8 cellular contexts compared by ENCODE assay signal in genomic region chr9:128947423-128948310, GRCh38. TPM values are rescaled to one million over a fixed set of nuclear protein-coding genes. Genes with fewer than 3 reads are reported as not detected.
DNase-seq lines count a peak whose midpoint lies in the region; TF ChIP-seq lines count a peak whose summit lies in the region.

Gene DOLK (minus strand): TSS chr9:128947603. CDS start chr9:128947303, 300 bp downstream.
Gene NUP188 (plus strand): TSS chr9:128947699. CDS start chr9:128947720, 21 bp downstream.

- no peak for TF ChIP-seq EP300 in stomach (IDR thresholded peaks at IDR 0.05)

- intact Hi-C loops in stomach (cut with DNase I; ENCODE audit: low total_unique reads): no loop called here

- 0 to 1% (median 1%) methylated on average over 77 to 95 of the region's 95 CpGs for WGBS in stomach, 5 donors

- H3K9ac ChIP-seq in ES-I3 (ENCODE audit: low read depth, low read length): peak within 1 kb of the TSS; percentile 97

- TF ChIP-seq CTCF in fibroblast of villous mesenchyme (IDR thresholded peaks at IDR 0.05; ENCODE audit: insufficient read depth, low read depth, low read length): no peak
- no peak for TF ChIP-seq CTCF in neural crest cell (conservative IDR thresholded peaks at IDR 0.05)
- no peak for TF ChIP-seq CTCF in stomach (IDR thresholded peaks at IDR 0.05)

- H3K9me3 Mint-ChIP-seq in neural crest cell: no peaks in the 10 kb centered on the region

- H3K27ac ChIP-seq in stomach: peak within 1 kb of the TSS; percentile 87 to 96 (median 93)

- peaks cover 7% of the 10 kb centered on the region for H3K36me3 Mint-ChIP-seq in neural crest cell (ENCODE audit: low read depth)

- DNase-seq in H7: peak; percentile 100
- peak; percentile 90 for DNase-seq in M059J (ENCODE audit: low read depth)
- DNase-seq in SIG-M5 (lab: John Stamatoyannopoulos, UW): peak; percentile 53
- peak; percentile 97 for DNase-seq in activated gamma-delta T cell (lab: John Stamatoyannopoulos, UW)
- peak; percentile 91 for DNase-seq in fibroblast of villous mesenchyme (ENCODE audit: low read depth)
- peak; percentile 99 for DNase-seq in neural crest cell (ENCODE audit: low read depth, low spot score)
- peak; percentile 97 for DNase-seq in stomach

- peak within 1 kb of the TSS; percentile 97 for H3K4me3 Mint-ChIP-seq in neural crest cell

- peaks cover 23% of the 10 kb centered on the region for H3K4me1 Mint-ChIP-seq in neural crest cell

- H3K9me3 ChIP-seq in ES-I3 (ENCODE audit: control insufficient read depth, insufficient read depth, low read length) (no peaks in the 10 kb centered on the region), stomach (no peaks in the 10 kb centered on the region)

- no peaks in the 10 kb centered on the region for H3K36me3 ChIP-seq in ES-I3 (ENCODE audit: insufficient read depth, low read length)
- peaks cover 7% of the 10 kb centered on the region; the same call in 1 of the 2 replicates for H3K36me3 ChIP-seq in H7 (replicated peaks; ENCODE audit: control insufficient read depth, insufficient read depth, low read length)
- peaks cover 5 to 63% (median 45%) of the 10 kb centered on the region in 4 donors for H3K36me3 ChIP-seq in stomach

- H3K27ac Mint-ChIP-seq in neural crest cell (ENCODE audit: unreplicated experiment): peak within 1 kb of the TSS; percentile 98

- H3K4me3 ChIP-seq in H7 (ENCODE audit: insufficient read depth, low read depth, low read length): peak within 1 kb of the TSS; percentile 100
- peak within 1 kb of the TSS; percentile 97 for H3K4me3 ChIP-seq in fibroblast of villous mesenchyme (ENCODE audit: low read depth, low read length)
- peak within 1 kb of the TSS; percentile 66 to 97 (median 84) for H3K4me3 ChIP-seq in stomach

- no peaks in the 10 kb centered on the region for H3K27me3 ChIP-seq in H7 (ENCODE audit: control insufficient read depth, insufficient read depth, low read length)
- no peaks in the 10 kb centered on the region for H3K27me3 ChIP-seq in stomach

- H3K4me1 ChIP-seq in ES-I3 (ENCODE audit: insufficient read depth, low read length) (no peaks in the 10 kb centered on the region; the same call in 1 of the 2 replicates), stomach (peaks cover 9 to 47% (median 31%) of the 10 kb centered on the region in 4 donors)

- no peaks in the 10 kb centered on the region for H3K27me3 Mint-ChIP-seq in neural crest cell (ENCODE audit: low read depth)

- TF ChIP-seq POLR2A in stomach (IDR thresholded peaks at IDR 0.05): peak in 2 of 4 donors; percentile 27 to 84

RNA-seq across cellular contexts. Expression of gene DOLK, which starts in this region (rescaled TPM):
- total RNA-seq in H7 (2014; rRNA removed; shearing (Covaris generic)): 18.6 and 20.9 TPM in 2 replicates
- 23.9 and 29.8 TPM in 2 replicates for total RNA-seq in M059J (2014; rRNA removed; shearing (Covaris generic))
- total RNA-seq in fibroblast of villous mesenchyme: 24.8 and 31.5 TPM in 2 replicates
- 20.7 and 21.1 TPM in 2 replicates for total RNA-seq in neural crest cell
- 10 to 100 TPM in 1 of 5 donors, 1 to 10 TPM in 3, under 1 TPM in 1; 0.58 to 17.1 (median 9.4) TPM for total RNA-seq in stomach
- 1 to 10 TPM; 3.2 to 8.1 (median 6.2) TPM for polyA plus RNA-seq in stomach

RNA-seq across cellular contexts. Expression of gene NUP188, which starts in this region (rescaled TPM):
- 81.3 and 87.9 TPM in 2 replicates for total RNA-seq in H7 (2014; rRNA removed; shearing (Covaris generic))
- total RNA-seq in M059J (2014; rRNA removed; shearing (Covaris generic)): 67.6 and 77.6 TPM in 2 replicates
- total RNA-seq in fibroblast of villous mesenchyme (48.0 and 59.2 TPM in 2 replicates), neural crest cell (128 TPM in 2 replicates), stomach (10 to 100 TPM; 26.3 to 79.9 (median 51.0) TPM)
- polyA plus RNA-seq in stomach: 10 to 100 TPM in 1 of 3 donors, 1 to 10 TPM in 2; 4.4 to 10.1 (median 9.9) TPM

Comparison
In these comparisons a context has a peak if more than half of its experiments do, and no peak if none do; other contexts are left out.
1. Peak in every context shown above with its lines: DNase-seq, H3K4me3 ChIP-seq and H3K27ac ChIP-seq.